In genomic region chr20:44388466-44389023, GRCh38 we compare ENCODE assay signal across 8 cellular contexts. TPM values are rescaled to one million over a fixed set of nuclear protein-coding genes. Genes with fewer than 3 reads are reported as not detected.
DNase-seq lines count a peak whose midpoint lies in the region; ATAC-seq, FAIRE-seq and TF ChIP-seq lines count a peak whose summit lies in the region.

No MANE protein-coding gene starts in this region.

- CTCF ChIA-PET in CD4-positive, alpha-beta T cell (lab: Charles Lee), result no interaction called here
- CTCF ChIA-PET in activated B cell treated with CpG ODN at 0.5 μM for 24 hours (lab: Charles Lee), result interaction anchor here (1.5 kb wide), 2 partner anchors 344 to 478 kb away, joined by 4 to 6 read pairs; no protein-coding TSS in a partner anchor

- peaks cover 8% of the 10 kb centered on the region for H3K27me3 Mint-ChIP-seq in CD4-positive, alpha-beta T cell
- peaks cover 24% of the 10 kb centered on the region for H3K27me3 Mint-ChIP-seq in activated B cell treated with CpG ODN at 0.5 μM for 24 hours

- H3K27ac Mint-ChIP-seq in CD4-positive, alpha-beta T cell, result no peak overlapping the region
- no peak overlapping the region for H3K27ac Mint-ChIP-seq in activated B cell treated with CpG ODN at 0.5 μM for 24 hours

- TF ChIP-seq CTCF in CD4-positive, alpha-beta T cell (IDR thresholded peaks at IDR 0.05), result peak; percentile 66
- TF ChIP-seq CTCF in activated B cell treated with CpG ODN at 0.5 μM for 24 hours (IDR thresholded peaks at IDR 0.05) (no peak), cardiac fibroblast (IDR thresholded peaks at IDR 0.05; ENCODE audit: low read depth, low read length) (peak; percentile 86), kidney epithelial cell (IDR thresholded peaks at IDR 0.05; ENCODE audit: insufficient read depth, low read length, poor library complexity, severe bottlenecking) (peak; percentile 86)

- H3K9me3 ChIP-seq in CD4-positive, alpha-beta T cell (ENCODE audit: control insufficient read depth, low read length), result no peaks in the 10 kb centered on the region

- POLR2A ChIA-PET in CD4-positive, alpha-beta T cell (lab: Charles Lee), result no interaction called here
- POLR2A ChIA-PET in activated B cell treated with CpG ODN at 0.5 μM for 24 hours (lab: Charles Lee), result interaction anchor here (0.7 kb wide), 1 partner anchor 729 kb away, joined by 3 read pairs; no protein-coding TSS in a partner anchor

- H3K27me3 ChIP-seq in CD4-positive, alpha-beta T cell (ENCODE audit: control insufficient read depth, insufficient read depth, low read length), result peaks cover 4% of the 10 kb centered on the region
- H3K27me3 ChIP-seq in kidney epithelial cell (ENCODE audit: control insufficient read depth, insufficient read depth, low read length), result peaks cover 9% of the 10 kb centered on the region

- peak; percentile 39 to 67 (median 55) for DNase-seq in CD4-positive, alpha-beta T cell
- DNase-seq in H54 (ENCODE audit: insufficient read length, low spot score) (peak; percentile 68), NCI-H2196 (lab: John Stamatoyannopoulos, UW; ENCODE audit: unreplicated experiment) (peak; percentile 82), activated B cell treated with CpG ODN at 0.5 μM for 24 hours (peak; percentile 35), cardiac fibroblast (ENCODE audit: low read depth in 2 of 2) (peak; percentile 73 to 86), kidney epithelial cell (ENCODE audit: low read depth) (peak; percentile 18)
- peak; percentile 52 for DNase-seq in stimulated activated CD4-positive, alpha-beta T cell treated with anti-CD3 and anti-CD28 coated beads, Interleukin-2, amount 100 ng/mL, for 4 hours (ENCODE audit: low read depth)

- no peak for TF ChIP-seq POLR2A in H54 (IDR thresholded peaks at IDR 0.05; ENCODE audit: low read depth, low read length)

- no peak for FAIRE-seq in H54 (lab: Jason Lieb, UNC)

- peak; percentile 92 for ATAC-seq in CD4-positive, alpha-beta T cell (ENCODE audit: poor library complexity)
- peak; percentile 79 for ATAC-seq in activated B cell treated with CpG ODN at 0.5 μM for 24 hours (ENCODE audit: low read depth)
- ATAC-seq in GM19467 (IDR thresholded peaks at IDR 0.05; ENCODE audit: unreplicated experiment), result no peak

- H3K27ac ChIP-seq in CD4-positive, alpha-beta T cell (ENCODE audit: low read depth, low read length), result no peak overlapping the region

- no peaks in the 10 kb centered on the region for H3K36me3 ChIP-seq in kidney epithelial cell (ENCODE audit: control insufficient read depth, insufficient read depth, low read length)

- H3K36me3 Mint-ChIP-seq in CD4-positive, alpha-beta T cell (ENCODE audit: low read depth), result no peaks in the 10 kb centered on the region
- no peaks in the 10 kb centered on the region for H3K36me3 Mint-ChIP-seq in activated B cell treated with CpG ODN at 0.5 μM for 24 hours (ENCODE audit: low read depth)

- no peak overlapping the region for H3K4me3 ChIP-seq in cardiac fibroblast (replicated peaks in 1 of 2; ENCODE audit: low read depth in 2 of 2, low read length in 2 of 2)
- no peak overlapping the region for H3K4me3 ChIP-seq in kidney epithelial cell (ENCODE audit: low read depth, low read length)

- H3K9me3 Mint-ChIP-seq in CD4-positive, alpha-beta T cell, result no peaks in the 10 kb centered on the region
- H3K9me3 Mint-ChIP-seq in activated B cell treated with CpG ODN at 0.5 μM for 24 hours, result no peaks in the 10 kb centered on the region

- H3K4me3 Mint-ChIP-seq in CD4-positive, alpha-beta T cell, result no peak overlapping the region
- H3K4me3 Mint-ChIP-seq in activated B cell treated with CpG ODN at 0.5 μM for 24 hours, result no peak overlapping the region

- intact Hi-C loops in CD4-positive, alpha-beta T cell (cut with DNase I, micrococcal nuclease), result loop anchor here (1.0 to 5.0 kb wide), 7 partner anchors 76 to 479 kb away; partner anchors contain the start of gene FITM2 (in 2 of the 2)
- intact Hi-C loops in activated B cell treated with CpG ODN at 0.5 μM for 24 hours (cut with micrococcal nuclease), result loop anchor here (1.0 to 5.0 kb wide), 8 partner anchors 74 to 479 kb away; partner anchors contain the start of genes KCNK15 and SERINC3

- peaks cover 15% of the 10 kb centered on the region for H3K4me1 Mint-ChIP-seq in CD4-positive, alpha-beta T cell (ENCODE audit: low read depth)
- peaks cover 5% of the 10 kb centered on the region for H3K4me1 Mint-ChIP-seq in activated B cell treated with CpG ODN at 0.5 μM for 24 hours

RNA-seq across cellular contexts. Expression of gene HNF4A, which starts 33.0 kb away (rescaled TPM):
- total RNA-seq in CD4-positive, alpha-beta T cell, result not detected
- total RNA-seq in activated B cell treated with CpG ODN at 0.5 μM for 24 hours (not detected in 2 replicates), kidney epithelial cell (not detected in 2 replicates)

RNA-seq across cellular contexts. Expression of gene R3HDML, which starts 51.7 kb away (rescaled TPM):
- total RNA-seq in CD4-positive, alpha-beta T cell, result not detected
- total RNA-seq in activated B cell treated with CpG ODN at 0.5 μM for 24 hours (not detected in 2 replicates), kidney epithelial cell (not detected in 2 replicates)

Comparison
In these comparisons a context has a peak if more than half of its experiments do, and no peak if none do; other contexts are left out.
1. DNase-seq: peak in every context shown above with its lines; median percentile 82 in NCI-H2196; 80 in cardiac fibroblast; 68 in H54; 55 in CD4-positive, alpha-beta T cell; 52 in stimulated activated CD4-positive, alpha-beta T cell treated with anti-CD3 and anti-CD28 coated beads, Interleukin-2, amount 100 ng/mL, for 4 hours; 35 in activated B cell treated with CpG ODN at 0.5 μM for 24 hours; 18 in kidney epithelial cell.